Comparison of ENCODE assay signal across 8 cellular contexts in genomic region chr20:4666001-4666470, GRCh38. TPM values are rescaled to one million over a fixed set of nuclear protein-coding genes. Genes with fewer than 3 reads are reported as not detected.
DNase-seq lines count a peak whose midpoint lies in the region; ATAC-seq lines count a peak whose summit lies in the region.

No MANE protein-coding gene starts in this region.

- no peak for ATAC-seq in GM18519 (IDR thresholded peaks at IDR 0.05; ENCODE audit: low FRiP score, unreplicated experiment)

- DNase-seq in HCEC 1CT, result peak; percentile 61
- DNase-seq in T-helper 9 cell, result peak; percentile 39
- DNase-seq in central memory CD4-positive, alpha-beta T cell, result peak; percentile 61
- peak; percentile 15 to 38 (median 33) for DNase-seq in stimulated activated CD4-positive, alpha-beta T cell treated with anti-CD3 and anti-CD28 coated beads, TNF-alpha, amount 100 ng/mL, for 48 hours (ENCODE audit: low read depth in 3 of 3)
- no peak for DNase-seq in NCI-H526 treated with DMSO at 0.1 percent for 48 hours (lab: John Stamatoyannopoulos, UW)
- DNase-seq in mucosa of gallbladder (ENCODE audit: low spot score), result no peak
- DNase-seq in globus pallidus (ENCODE audit: low spot score), result no peak

RNA-seq across cellular contexts. Expression of gene PRNP, which starts 20.2 kb away (rescaled TPM):
- 115 TPM for total RNA-seq in mucosa of gallbladder

RNA-seq across cellular contexts. Expression of gene PRND, which starts 55.7 kb away (rescaled TPM):
- not detected for total RNA-seq in mucosa of gallbladder

Comparison
In these comparisons a context has a peak if more than half of its experiments do, and no peak if none do; other contexts are left out.
1. DNase-seq: peak in HCEC 1CT (single experiment), T-helper 9 cell (single experiment), central memory CD4-positive, alpha-beta T cell (single experiment) and stimulated activated CD4-positive, alpha-beta T cell treated with anti-CD3 and anti-CD28 coated beads, TNF-alpha, amount 100 ng/mL, for 48 hours (3 of 3); none in NCI-H526 treated with DMSO at 0.1 percent for 48 hours (single experiment), mucosa of gallbladder (single experiment) and globus pallidus (single experiment).